9 cellular contexts compared by ENCODE assay signal in the genomic region with DNA sequence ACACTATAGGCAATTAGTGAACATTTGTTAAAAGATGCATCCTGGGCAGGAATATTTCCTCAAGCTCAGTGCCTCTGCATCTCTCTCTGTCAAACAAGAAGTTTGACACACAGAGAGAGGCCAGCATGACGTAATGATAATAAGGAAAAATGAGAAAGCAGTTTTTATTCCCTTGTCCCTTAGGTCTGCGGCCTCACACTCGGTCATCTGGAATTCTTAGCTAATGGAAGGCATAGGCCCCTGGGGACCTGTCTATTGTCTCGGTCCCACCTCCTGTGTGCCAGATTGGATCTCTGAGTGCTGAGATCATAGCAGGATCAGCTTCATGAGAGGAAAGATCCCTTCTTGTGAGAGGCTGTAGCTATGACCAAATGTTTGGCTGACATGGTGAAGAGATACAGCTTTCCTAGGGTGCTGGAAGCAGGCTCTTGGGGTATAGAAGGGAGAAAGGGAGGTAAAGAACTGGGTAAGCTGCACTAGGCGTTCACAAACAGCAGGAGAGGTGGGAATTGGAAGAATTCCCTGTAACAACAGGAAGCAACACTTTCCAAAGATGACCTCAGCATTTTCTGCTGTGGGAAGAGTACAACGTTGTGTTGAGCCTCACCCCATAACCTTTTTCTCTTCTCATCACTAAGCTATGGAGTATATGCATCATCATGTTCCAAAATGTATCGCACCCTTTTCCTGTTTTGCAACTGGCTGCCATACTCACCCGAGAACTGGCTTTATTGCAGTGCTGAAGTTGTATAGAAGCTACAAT. TPM values are rescaled to one million over a fixed set of nuclear protein-coding genes. Genes with fewer than 3 reads are reported as not detected.
A peak's percentile ranks its signal among the peaks of the same experiment; 100 is the strongest.
DNase-seq lines count a peak whose midpoint lies in the region; ATAC-seq, FAIRE-seq and TF ChIP-seq lines count a peak whose summit lies in the region.
"Had no signal": no experiment of that assay in that cellular context is flagged by ENCODE, and none has a peak within 500 bp of the region (broad histone marks: within the 10 kb centered on the region; RNA-seq: fewer than 3 reads in every experiment).

No MANE protein-coding gene starts in this region.

- peaks cover 18% of the 10 kb centered on the region for H3K4me1 ChIP-seq in mesodermal cell (ENCODE audit: control insufficient read depth, insufficient read depth, low read length, poor library complexity, severe bottlenecking)
- no peaks in the 10 kb centered on the region for H3K4me1 ChIP-seq in pancreas
- peaks cover 0 to 13% of the 10 kb centered on the region in 2 donors for H3K4me1 ChIP-seq in neuronal stem cell (ENCODE audit: control insufficient read depth in 2 of 2, insufficient read depth in 1 of 2, low read depth in 1 of 2, low read length in 2 of 2)

- no peak overlapping the region for H2BK5ac ChIP-seq in neuronal stem cell (ENCODE audit: low read length)

- H4K8ac ChIP-seq in neuronal stem cell (ENCODE audit: low read depth, low read length), result no peak overlapping the region

- 78% methylated on average over 3 of the region's 8 CpGs; no CpG with 5 or more reads in 1 of the 2 experiments for WGBS in mesodermal cell (ENCODE audit: insufficient coverage in 2 of 2), 2 experiments
- WGBS in pancreas, 2 donors, result 49 to 53% methylated on average over 8 of the region's 8 CpGs
- no CpG with 5 or more reads among the region's 8 CpGs for WGBS in neuronal stem cell (ENCODE audit: extremely low coverage in 2 of 2, insufficient read length in 2 of 2, insufficient replicate concordance in 1 of 2), 2 donors

- no peak overlapping the region for H4K91ac ChIP-seq in neuronal stem cell (ENCODE audit: low read depth, low read length, poor library complexity)

- peak overlapping the region; percentile 81 for H3K27ac ChIP-seq in mesodermal cell (ENCODE audit: low read depth, low read length, severe bottlenecking)
- H3K27ac ChIP-seq in pancreas, result no peak overlapping the region
- H3K27ac ChIP-seq in neuronal stem cell (replicated peaks; ENCODE audit: low read length), result no peak overlapping the region

- no peak overlapping the region for H2BK12ac ChIP-seq in neuronal stem cell (ENCODE audit: low read length)

- H3K9me3 ChIP-seq in mesodermal cell (ENCODE audit: control insufficient read depth, low read length) (no peaks in the 10 kb centered on the region), pancreas (no peaks in the 10 kb centered on the region), neuronal stem cell (replicated peaks in 1 of 2; ENCODE audit: control insufficient read depth in 2 of 2, insufficient read depth in 1 of 2, low read depth in 1 of 2, low read length in 2 of 2) (no peaks in the 10 kb centered on the region)

- no peak overlapping the region for H3K18ac ChIP-seq in neuronal stem cell (ENCODE audit: low read length)

- no peak overlapping the region for H3K9ac ChIP-seq in neuronal stem cell (ENCODE audit: low read depth, low read length, poor library complexity)

- intact Hi-C loops in pancreas (cut with DNase I), result no loop called here

- H2BK15ac ChIP-seq in neuronal stem cell (ENCODE audit: low read length), result no peak overlapping the region

- no peak overlapping the region for H3K4me2 ChIP-seq in neuronal stem cell (ENCODE audit: insufficient read depth, low read length, poor library complexity, severe bottlenecking)

- H3K4me3 ChIP-seq in epithelial cell of esophagus (ENCODE audit: low read length), result no peak overlapping the region
- H3K4me3 ChIP-seq in mesodermal cell (ENCODE audit: extremely low read depth, insufficient read depth, low read length, poor library complexity, severe bottlenecking), result no peak overlapping the region
- H3K4me3 ChIP-seq in pancreas, result no peak overlapping the region
- no peak overlapping the region for H3K4me3 ChIP-seq in neuronal stem cell (ENCODE audit: low read length in 2 of 2)

- H2AFZ ChIP-seq in neuronal stem cell (ENCODE audit: low read length), result no peak overlapping the region

- FAIRE-seq in pancreas (lab: Jason Lieb, UNC), result no peak

- no peak overlapping the region for H2AK5ac ChIP-seq in neuronal stem cell (ENCODE audit: low read depth, low read length)

- H3K14ac ChIP-seq in neuronal stem cell (ENCODE audit: low read length), result no peak overlapping the region

- ATAC-seq in pancreas, result no peak

- H2BK120ac ChIP-seq in neuronal stem cell (ENCODE audit: low read depth, low read length), result no peak overlapping the region

- no peak overlapping the region for H3K23ac ChIP-seq in neuronal stem cell (ENCODE audit: low read depth, low read length, poor library complexity)

- DNase-seq in AG20443 (ENCODE audit: low spot score) (peak; percentile 62), NCI-H2107 (lab: John Stamatoyannopoulos, UW) (peak; percentile 57), epithelial cell of esophagus (ENCODE audit: low read depth) (peak; percentile 88), putamen (ENCODE audit: low spot score) (no peak), pancreas (no peak), neuronal stem cell (ENCODE audit: low spot score) (no peak), NCI-H1436 (lab: John Stamatoyannopoulos, UW) (no peak)
- DNase-seq: activated naive CD4-positive, alpha-beta T cell had no signal

- peaks cover 0 to 14% (median 1%) of the 10 kb centered on the region in 4 donors for H3K27me3 ChIP-seq in pancreas
- H3K27me3 ChIP-seq in neuronal stem cell (ENCODE audit: control insufficient read depth in 3 of 3, insufficient read depth in 3 of 3, low read depth in 1 of 3, low read length in 3 of 3), result peaks cover 0 to 64% (median 0%) of the 10 kb centered on the region in 3 experiments

- H3K4ac ChIP-seq in neuronal stem cell (ENCODE audit: low read length), result no peak overlapping the region

- H3K36me3 ChIP-seq in mesodermal cell (ENCODE audit: control insufficient read depth, insufficient read depth, low read length) (no peaks in the 10 kb centered on the region), pancreas (no peaks in the 10 kb centered on the region), neuronal stem cell (replicated peaks in 1 of 2; ENCODE audit: control insufficient read depth in 2 of 2, insufficient read depth in 2 of 2, low read length in 2 of 2) (no peaks in the 10 kb centered on the region)

- no peak for TF ChIP-seq CTCF in epithelial cell of esophagus (IDR thresholded peaks at IDR 0.05; ENCODE audit: insufficient read depth, low read depth, low read length, missing control alignments)
- TF ChIP-seq CTCF in pancreas (IDR thresholded peaks at IDR 0.05), result no peak

- H3K79me1 ChIP-seq in neuronal stem cell (ENCODE audit: low read depth, low read length), result no peaks in the 10 kb centered on the region

RNA-seq across cellular contexts. Expression of a gene that starts 20.2 kb away (rescaled TPM):
- polyA plus RNA-seq in mesodermal cell (2013, experiment 1 of 2), result 2.1 TPM
- polyA plus RNA-seq in mesodermal cell (2013, experiment 2 of 2), result 2.1 TPM
- not detected for total RNA-seq in pancreas
- polyA plus RNA-seq in pancreas, result under 1 TPM in 1 of 2 donors, not detected in 1; 0.35 TPM
- 4.5 TPM for polyA plus RNA-seq in neuronal stem cell (2013, experiment 1 of 2)
- polyA plus RNA-seq in neuronal stem cell (2013, experiment 2 of 2), result 4.0 TPM

RNA-seq across cellular contexts. Expression of a gene that starts 44.4 kb away (rescaled TPM):
- 460 TPM for polyA plus RNA-seq in mesodermal cell (2013, experiment 1 of 2)
- 455 TPM for polyA plus RNA-seq in mesodermal cell (2013, experiment 2 of 2)
- total RNA-seq in pancreas, result 100 to 1,000 TPM in 4 of 6 donors, 10 to 100 TPM in 2; 83.2 to 152 (median 125) TPM
- 100 to 1,000 TPM; 108 to 191 TPM for polyA plus RNA-seq in pancreas
- polyA plus RNA-seq in neuronal stem cell (2013, experiment 1 of 2), result 399 TPM
- polyA plus RNA-seq in neuronal stem cell (2013, experiment 2 of 2), result 411 TPM

RNA-seq across cellular contexts. Expression of a gene that starts 45.7 kb away (rescaled TPM):
- 51.0 TPM for polyA plus RNA-seq in mesodermal cell (2013, experiment 1 of 2)
- 38.0 TPM for polyA plus RNA-seq in mesodermal cell (2013, experiment 2 of 2)
- 1 to 10 TPM in 1 of 6 donors, under 1 TPM in 5; 0.32 to 1.7 (median 0.60) TPM for total RNA-seq in pancreas
- polyA plus RNA-seq in pancreas, result 1 to 10 TPM in 1 of 2 donors, under 1 TPM in 1; 0.30 to 2.6 TPM
- 125 TPM for polyA plus RNA-seq in neuronal stem cell (2013, experiment 1 of 2)
- polyA plus RNA-seq in neuronal stem cell (2013, experiment 2 of 2), result 126 TPM

Comparison
In these comparisons a context has a peak if more than half of its experiments do, and no peak if none do; other contexts are left out.
1. DNase-seq: peak in AG20443 (single experiment), NCI-H2107 (single experiment) and epithelial cell of esophagus (single experiment); none in putamen (single experiment), pancreas (0 of 6), neuronal stem cell (single experiment) and NCI-H1436 (single experiment).